1 cellular context compared by ENCODE assay signal in the genomic region with DNA sequence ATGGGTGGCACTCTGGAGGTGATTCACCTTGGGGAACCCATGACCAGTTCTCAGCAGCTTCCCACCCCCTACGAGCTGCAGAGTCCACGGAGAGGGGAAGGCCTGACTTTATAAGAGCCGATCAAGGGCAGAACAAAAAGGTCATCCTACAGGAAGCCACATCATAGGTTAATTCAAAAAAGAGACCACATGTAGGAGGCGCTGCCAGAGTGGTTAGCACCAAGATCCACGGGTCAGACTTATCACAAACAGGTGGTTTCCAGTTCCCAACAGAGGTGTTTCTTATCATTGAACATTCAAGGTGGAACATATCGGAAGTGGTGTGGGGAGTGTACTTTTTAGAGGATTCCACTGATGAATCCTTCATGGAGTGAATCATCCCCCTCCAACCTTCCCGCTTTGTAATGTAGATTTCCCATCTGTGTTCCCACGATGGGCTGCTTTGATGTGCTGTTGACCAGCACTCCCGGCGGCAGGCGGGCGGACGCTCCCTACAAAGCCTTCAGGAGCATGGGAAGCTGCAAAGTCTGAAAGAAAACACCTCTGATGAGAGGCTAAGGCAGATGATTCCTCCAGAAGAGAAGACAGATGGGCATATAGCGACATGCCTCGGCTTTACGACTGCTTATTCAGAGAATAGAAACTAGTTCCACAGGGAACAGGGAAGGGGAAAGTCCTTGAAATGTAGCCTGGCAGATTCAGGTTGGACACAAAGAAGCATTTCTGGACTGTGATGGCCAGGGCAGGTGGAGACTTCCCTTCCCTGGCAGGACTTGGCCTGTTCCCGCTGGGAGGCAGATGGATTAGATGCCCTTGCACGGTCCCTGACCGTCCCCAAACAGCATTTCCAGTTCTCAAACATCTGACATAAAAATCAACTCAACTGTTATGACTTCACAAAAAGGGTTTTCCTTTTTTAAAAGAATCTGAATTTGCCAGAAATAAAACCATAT.
TF ChIP-seq lines count a peak whose summit lies in the region.

No MANE protein-coding gene starts in this region.

TF ChIP-seq in SK-N-SH, 30 proteins besides CTCF, POLR2A, EP300 and RAD21 (continued from another document):
- TF ChIP-seq REST (IDR thresholded peaks at IDR 0.05; ENCODE audit: low read depth, low read length) (no peak), IRF3 (IDR thresholded peaks at IDR 0.05; ENCODE audit: low read depth, low read length) (no peak), FOXM1 (IDR thresholded peaks at IDR 0.05; ENCODE audit: low read depth) (no peak), GABPA (IDR thresholded peaks at IDR 0.05; ENCODE audit: low read depth) (no peak), FOXJ3 (CRISPR knock-in tag; IDR thresholded peaks at IDR 0.05) (no peak), NFIC (IDR thresholded peaks at IDR 0.05; ENCODE audit: borderline replicate concordance) (no peak), TAF1 (IDR thresholded peaks at IDR 0.05; ENCODE audit: borderline replicate concordance, low read depth, low read length) (no peak), MXI1 (IDR thresholded peaks at IDR 0.05; ENCODE audit: low read depth, low read length) (no peak), SMC3 (IDR thresholded peaks at IDR 0.05; ENCODE audit: low read depth, low read length) (no peak), TEAD4 (IDR thresholded peaks at IDR 0.05; ENCODE audit: borderline replicate concordance, insufficient read depth) (no peak), RXRA (IDR thresholded peaks at IDR 0.05; ENCODE audit: borderline replicate concordance, low read depth) (no peak), USF2 (IDR thresholded peaks at IDR 0.05; ENCODE audit: borderline replicate concordance, low read depth, low read length) (no peak), ELF1 (IDR thresholded peaks at IDR 0.05) (no peak)
